1 cellular context compared by ENCODE assay signal in the genomic region with DNA sequence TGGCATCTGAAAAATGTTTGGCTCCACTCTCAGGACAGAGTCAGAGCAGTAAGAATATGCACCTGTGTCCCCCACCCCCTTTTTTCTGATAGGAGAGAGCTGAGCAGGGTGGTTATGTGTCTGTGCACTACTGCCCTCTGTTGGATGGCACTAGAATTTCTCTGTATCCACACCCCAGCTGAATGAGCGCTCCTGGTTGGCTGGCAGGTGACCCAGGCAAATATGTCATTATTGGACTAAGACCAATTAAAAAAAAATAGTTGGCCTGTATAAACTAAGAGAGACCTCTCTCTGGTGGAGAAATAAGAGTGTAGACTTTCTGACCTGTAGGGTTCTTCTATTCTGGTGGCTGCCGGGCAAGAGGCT.
TF ChIP-seq lines count a peak whose summit lies in the region.

No MANE protein-coding gene starts in this region.

TF ChIP-seq in SK-N-SH treated with all-trans-retinoic acid at 6 μM for 48 hours, 23 proteins besides CTCF, POLR2A, EP300 and RAD21 (continued from another document):
- TF ChIP-seq, protein P1, sequence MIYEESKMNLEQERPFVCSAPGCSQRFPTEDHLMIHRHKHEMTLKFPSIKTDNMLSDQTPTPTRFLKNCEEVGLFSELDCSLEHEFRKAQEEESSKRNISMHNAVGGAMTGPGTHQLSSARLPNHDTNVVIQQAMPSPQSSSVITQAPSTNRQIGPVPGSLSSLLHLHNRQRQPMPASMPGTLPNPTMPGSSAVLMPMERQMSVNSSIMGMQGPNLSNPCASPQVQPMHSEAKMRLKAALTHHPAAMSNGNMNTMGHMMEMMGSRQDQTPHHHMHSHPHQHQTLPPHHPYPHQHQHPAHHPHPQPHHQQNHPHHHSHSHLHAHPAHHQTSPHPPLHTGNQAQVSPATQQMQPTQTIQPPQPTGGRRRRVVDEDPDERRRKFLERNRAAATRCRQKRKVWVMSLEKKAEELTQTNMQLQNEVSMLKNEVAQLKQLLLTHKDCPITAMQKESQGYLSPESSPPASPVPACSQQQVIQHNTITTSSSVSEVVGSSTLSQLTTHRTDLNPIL (CRISPR knock-in tag; IDR thresholded peaks at IDR 0.05; ENCODE audit: low read depth) = no peak
- TF ChIP-seq, protein P2, sequence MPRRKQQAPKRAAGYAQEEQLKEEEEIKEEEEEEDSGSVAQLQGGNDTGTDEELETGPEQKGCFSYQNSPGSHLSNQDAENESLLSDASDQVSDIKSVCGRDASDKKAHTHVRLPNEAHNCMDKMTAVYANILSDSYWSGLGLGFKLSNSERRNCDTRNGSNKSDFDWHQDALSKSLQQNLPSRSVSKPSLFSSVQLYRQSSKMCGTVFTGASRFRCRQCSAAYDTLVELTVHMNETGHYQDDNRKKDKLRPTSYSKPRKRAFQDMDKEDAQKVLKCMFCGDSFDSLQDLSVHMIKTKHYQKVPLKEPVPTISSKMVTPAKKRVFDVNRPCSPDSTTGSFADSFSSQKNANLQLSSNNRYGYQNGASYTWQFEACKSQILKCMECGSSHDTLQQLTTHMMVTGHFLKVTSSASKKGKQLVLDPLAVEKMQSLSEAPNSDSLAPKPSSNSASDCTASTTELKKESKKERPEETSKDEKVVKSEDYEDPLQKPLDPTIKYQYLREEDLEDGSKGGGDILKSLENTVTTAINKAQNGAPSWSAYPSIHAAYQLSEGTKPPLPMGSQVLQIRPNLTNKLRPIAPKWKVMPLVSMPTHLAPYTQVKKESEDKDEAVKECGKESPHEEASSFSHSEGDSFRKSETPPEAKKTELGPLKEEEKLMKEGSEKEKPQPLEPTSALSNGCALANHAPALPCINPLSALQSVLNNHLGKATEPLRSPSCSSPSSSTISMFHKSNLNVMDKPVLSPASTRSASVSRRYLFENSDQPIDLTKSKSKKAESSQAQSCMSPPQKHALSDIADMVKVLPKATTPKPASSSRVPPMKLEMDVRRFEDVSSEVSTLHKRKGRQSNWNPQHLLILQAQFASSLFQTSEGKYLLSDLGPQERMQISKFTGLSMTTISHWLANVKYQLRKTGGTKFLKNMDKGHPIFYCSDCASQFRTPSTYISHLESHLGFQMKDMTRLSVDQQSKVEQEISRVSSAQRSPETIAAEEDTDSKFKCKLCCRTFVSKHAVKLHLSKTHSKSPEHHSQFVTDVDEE (CRISPR knock-in tag; IDR thresholded peaks at IDR 0.05) = no peak
- TF ChIP-seq CSDC2 (CRISPR knock-in tag; IDR thresholded peaks at IDR 0.05) = no peak
- TF ChIP-seq ESRRG (CRISPR knock-in tag; IDR thresholded peaks at IDR 0.05) = no peak
- TF ChIP-seq ZC3H10 (CRISPR knock-in tag; IDR thresholded peaks at IDR 0.05) = no peak
- no peak for TF ChIP-seq GLIS3 (CRISPR knock-in tag; IDR thresholded peaks at IDR 0.05)
- no peak for TF ChIP-seq TOX (CRISPR knock-in tag; IDR thresholded peaks at IDR 0.05; ENCODE audit: borderline replicate concordance)
- TF ChIP-seq OSR1 (CRISPR knock-in tag; IDR thresholded peaks at IDR 0.05) = no peak
- TF ChIP-seq ZNF70 (CRISPR knock-in tag; IDR thresholded peaks at IDR 0.05) = no peak
- TF ChIP-seq, protein P3, sequence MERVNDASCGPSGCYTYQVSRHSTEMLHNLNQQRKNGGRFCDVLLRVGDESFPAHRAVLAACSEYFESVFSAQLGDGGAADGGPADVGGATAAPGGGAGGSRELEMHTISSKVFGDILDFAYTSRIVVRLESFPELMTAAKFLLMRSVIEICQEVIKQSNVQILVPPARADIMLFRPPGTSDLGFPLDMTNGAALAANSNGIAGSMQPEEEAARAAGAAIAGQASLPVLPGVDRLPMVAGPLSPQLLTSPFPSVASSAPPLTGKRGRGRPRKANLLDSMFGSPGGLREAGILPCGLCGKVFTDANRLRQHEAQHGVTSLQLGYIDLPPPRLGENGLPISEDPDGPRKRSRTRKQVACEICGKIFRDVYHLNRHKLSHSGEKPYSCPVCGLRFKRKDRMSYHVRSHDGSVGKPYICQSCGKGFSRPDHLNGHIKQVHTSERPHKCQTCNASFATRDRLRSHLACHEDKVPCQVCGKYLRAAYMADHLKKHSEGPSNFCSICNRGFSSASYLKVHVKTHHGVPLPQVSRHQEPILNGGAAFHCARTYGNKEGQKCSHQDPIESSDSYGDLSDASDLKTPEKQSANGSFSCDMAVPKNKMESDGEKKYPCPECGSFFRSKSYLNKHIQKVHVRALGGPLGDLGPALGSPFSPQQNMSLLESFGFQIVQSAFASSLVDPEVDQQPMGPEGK (CRISPR knock-in tag; IDR thresholded peaks at IDR 0.05; ENCODE audit: borderline replicate concordance) = no peak
- no peak for TF ChIP-seq PPARA (CRISPR knock-in tag; IDR thresholded peaks at IDR 0.05; ENCODE audit: borderline replicate concordance)
